14 cellular contexts compared by ENCODE assay signal in genomic region chr17:27810902-27811557, GRCh38. TPM values are rescaled to one million over a fixed set of nuclear protein-coding genes. Genes with fewer than 3 reads are reported as not detected.
DNase-seq lines count a peak whose midpoint lies in the region; ATAC-seq and TF ChIP-seq lines count a peak whose summit lies in the region.
"Had no signal": no experiment of that assay in that cellular context is flagged by ENCODE, and none has a peak within 500 bp of the region (broad histone marks: within the 10 kb centered on the region; RNA-seq: fewer than 3 reads in every experiment).

No MANE protein-coding gene starts in this region.

- peak overlapping the region; percentile 88 for H3K27ac Mint-ChIP-seq in activated naive CD4-positive, alpha-beta T cell treated with anti-CD3 and anti-CD28 coated beads, Interleukin-2, amount 10 ng/mL, durations not matched to agents 7 days and 5 days

- H3K4me3 ChIP-seq in colonic mucosa (no peak overlapping the region), skeletal muscle cell (ENCODE audit: low read depth, low read length) (no peak overlapping the region)
- H3K4me3 ChIP-seq: SJCRH30 had no signal

- TF ChIP-seq CTCF in colonic mucosa (IDR thresholded peaks at IDR 0.05), result no peak

- H3K9ac ChIP-seq in colonic mucosa (ENCODE audit: low read depth in 2 of 2, low read length in 2 of 2), result peak overlapping the region in 1 of 2 donors; percentile 48

- intact Hi-C loops in colonic mucosa (cut with DNase I), result no loop called here

- CTCF ChIA-PET in activated naive CD4-positive, alpha-beta T cell treated with anti-CD3 and anti-CD28 coated beads, Interleukin-2, amount 10 ng/mL, durations not matched to agents 7 days and 5 days (lab: Charles Lee), result interaction anchor here (2.8 kb wide), 1 partner anchor 68 kb away, joined by 12 read pairs; no protein-coding TSS in a partner anchor

- no peaks in the 10 kb centered on the region for H3K9me3 Mint-ChIP-seq in activated naive CD4-positive, alpha-beta T cell treated with anti-CD3 and anti-CD28 coated beads, Interleukin-2, amount 10 ng/mL, durations not matched to agents 7 days and 5 days

- H3K4me3 Mint-ChIP-seq in activated naive CD4-positive, alpha-beta T cell treated with anti-CD3 and anti-CD28 coated beads, Interleukin-2, amount 10 ng/mL, durations not matched to agents 7 days and 5 days, result no peak overlapping the region

- peak overlapping the region; percentile 72 for H3K27ac ChIP-seq in colonic mucosa
- H3K27ac ChIP-seq: SJCRH30 had no signal

- no peaks in the 10 kb centered on the region for H3K27me3 ChIP-seq in colonic mucosa

- no peaks in the 10 kb centered on the region for H3K36me3 ChIP-seq in colonic mucosa
- H3K36me3 ChIP-seq: SJCRH30 had no signal

- H3K27me3 Mint-ChIP-seq in activated naive CD4-positive, alpha-beta T cell treated with anti-CD3 and anti-CD28 coated beads, Interleukin-2, amount 10 ng/mL, durations not matched to agents 7 days and 5 days, result no peaks in the 10 kb centered on the region

- H3K9me3 ChIP-seq in colonic mucosa, result no peaks in the 10 kb centered on the region
- H3K9me3 ChIP-seq: SJCRH30 had no signal

- no peak for DNase-seq in activated naive CD4-positive, alpha-beta T cell treated with anti-CD3 and anti-CD28 coated beads, Interleukin-2, amount 10 ng/mL, durations not matched to agents 7 days and 5 days
- DNase-seq in activated naive CD4-positive, alpha-beta T cell treated with Interleukin-2 at 50 U/mL for 16 hours, result no peak
- DNase-seq in NCI-H510A treated with DMSO at 0.1 percent for 48 hours (lab: John Stamatoyannopoulos, UW), result peak; percentile 73
- DNase-seq in colonic mucosa, result no peak
- peak; percentile 24 for DNase-seq in skeletal muscle cell (ENCODE audit: low read depth)
- no peak for DNase-seq in amniotic stem cell (lab: John Stamatoyannopoulos, UW)
- DNase-seq in cortex of kidney (lab: John Stamatoyannopoulos, UW), result no peak
- DNase-seq: Calu3; foreskin melanocyte; NCI-H2029; NK-92 treated with Interleukin-12 subunit alpha and Interleukin-12 subunit beta, amount 100 ng/mL, for 24 hours; SJCRH30 had no signal

- no peak for ATAC-seq in GM18502 (IDR thresholded peaks at IDR 0.05; ENCODE audit: poor library complexity, unreplicated experiment)

- no peaks in the 10 kb centered on the region for H3K36me3 Mint-ChIP-seq in activated naive CD4-positive, alpha-beta T cell treated with anti-CD3 and anti-CD28 coated beads, Interleukin-2, amount 10 ng/mL, durations not matched to agents 7 days and 5 days

- peaks cover 13% of the 10 kb centered on the region for H3K4me1 ChIP-seq in colonic mucosa
- H3K4me1 ChIP-seq: SJCRH30 had no signal

- peaks cover 49% of the 10 kb centered on the region for H3K4me1 Mint-ChIP-seq in activated naive CD4-positive, alpha-beta T cell treated with anti-CD3 and anti-CD28 coated beads, Interleukin-2, amount 10 ng/mL, durations not matched to agents 7 days and 5 days

RNA-seq across cellular contexts. Expression of gene NOS2, which starts 10.7 kb away (rescaled TPM):
- total RNA-seq in colonic mucosa, result 10 to 100 TPM; 29.7 to 34.5 TPM
- total RNA-seq: Calu3, LHCN-M2, SJCRH30 had no signal

Comparison
In these comparisons a context has a peak if more than half of its experiments do, and no peak if none do; other contexts are left out.
1. DNase-seq: peak in NCI-H510A treated with DMSO at 0.1 percent for 48 hours (single experiment) and skeletal muscle cell (single experiment); none in activated naive CD4-positive, alpha-beta T cell treated with anti-CD3 and anti-CD28 coated beads, Interleukin-2, amount 10 ng/mL, durations not matched to agents 7 days and 5 days (single experiment), activated naive CD4-positive, alpha-beta T cell treated with Interleukin-2 at 50 U/mL for 16 hours (single experiment), colonic mucosa (single experiment), amniotic stem cell (single experiment) and cortex of kidney (single experiment).